ENCODE assay signal across 2 cellular contexts in the genomic region with DNA sequence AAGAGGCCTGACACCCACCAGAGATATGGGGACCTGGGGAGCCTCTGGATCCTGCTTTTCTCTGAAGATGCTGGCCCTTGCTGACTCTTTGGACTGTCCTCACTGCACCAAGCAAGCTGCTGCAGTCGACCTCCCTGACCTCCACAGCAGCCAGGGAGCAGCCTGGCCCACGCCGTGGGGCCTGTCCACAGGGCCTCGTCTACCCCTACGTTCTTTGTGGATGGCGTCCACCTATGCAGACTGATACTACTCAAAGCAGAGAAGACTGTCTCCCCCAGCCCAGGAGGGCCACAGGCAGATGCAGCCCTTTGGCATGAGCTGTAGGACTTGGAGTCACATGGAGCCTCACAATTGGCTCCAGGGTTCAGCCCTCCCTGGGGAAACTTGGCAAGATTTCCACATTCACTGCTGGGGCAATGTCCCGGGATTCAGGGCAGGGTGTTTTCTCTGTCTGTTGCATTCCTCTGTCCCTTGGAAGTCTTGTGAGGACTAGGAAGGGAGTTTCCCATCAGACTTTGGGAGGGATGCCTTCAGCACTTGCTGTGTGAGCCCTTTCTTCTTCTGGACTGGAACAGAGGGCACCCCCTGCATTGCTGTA.
TF ChIP-seq lines count a peak whose summit lies in the region.

No MANE protein-coding gene starts in this region.

TF ChIP-seq in liver, 16 proteins besides CTCF, POLR2A, EP300 and RAD21:
- TF ChIP-seq SP1 (IDR thresholded peaks at IDR 0.05), result peak; percentile 33
- TF ChIP-seq FOXA1 (IDR thresholded peaks at IDR 0.05), result no peak
- TF ChIP-seq, protein P1, sequence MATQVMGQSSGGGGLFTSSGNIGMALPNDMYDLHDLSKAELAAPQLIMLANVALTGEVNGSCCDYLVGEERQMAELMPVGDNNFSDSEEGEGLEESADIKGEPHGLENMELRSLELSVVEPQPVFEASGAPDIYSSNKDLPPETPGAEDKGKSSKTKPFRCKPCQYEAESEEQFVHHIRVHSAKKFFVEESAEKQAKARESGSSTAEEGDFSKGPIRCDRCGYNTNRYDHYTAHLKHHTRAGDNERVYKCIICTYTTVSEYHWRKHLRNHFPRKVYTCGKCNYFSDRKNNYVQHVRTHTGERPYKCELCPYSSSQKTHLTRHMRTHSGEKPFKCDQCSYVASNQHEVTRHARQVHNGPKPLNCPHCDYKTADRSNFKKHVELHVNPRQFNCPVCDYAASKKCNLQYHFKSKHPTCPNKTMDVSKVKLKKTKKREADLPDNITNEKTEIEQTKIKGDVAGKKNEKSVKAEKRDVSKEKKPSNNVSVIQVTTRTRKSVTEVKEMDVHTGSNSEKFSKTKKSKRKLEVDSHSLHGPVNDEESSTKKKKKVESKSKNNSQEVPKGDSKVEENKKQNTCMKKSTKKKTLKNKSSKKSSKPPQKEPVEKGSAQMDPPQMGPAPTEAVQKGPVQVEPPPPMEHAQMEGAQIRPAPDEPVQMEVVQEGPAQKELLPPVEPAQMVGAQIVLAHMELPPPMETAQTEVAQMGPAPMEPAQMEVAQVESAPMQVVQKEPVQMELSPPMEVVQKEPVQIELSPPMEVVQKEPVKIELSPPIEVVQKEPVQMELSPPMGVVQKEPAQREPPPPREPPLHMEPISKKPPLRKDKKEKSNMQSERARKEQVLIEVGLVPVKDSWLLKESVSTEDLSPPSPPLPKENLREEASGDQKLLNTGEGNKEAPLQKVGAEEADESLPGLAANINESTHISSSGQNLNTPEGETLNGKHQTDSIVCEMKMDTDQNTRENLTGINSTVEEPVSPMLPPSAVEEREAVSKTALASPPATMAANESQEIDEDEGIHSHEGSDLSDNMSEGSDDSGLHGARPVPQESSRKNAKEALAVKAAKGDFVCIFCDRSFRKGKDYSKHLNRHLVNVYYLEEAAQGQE (IDR thresholded peaks at IDR 0.05), result no peak
- no peak for TF ChIP-seq JUND (IDR thresholded peaks at IDR 0.05)
- TF ChIP-seq NR2F2 (IDR thresholded peaks at IDR 0.05), result peak; percentile 20
- TF ChIP-seq, protein P2, sequence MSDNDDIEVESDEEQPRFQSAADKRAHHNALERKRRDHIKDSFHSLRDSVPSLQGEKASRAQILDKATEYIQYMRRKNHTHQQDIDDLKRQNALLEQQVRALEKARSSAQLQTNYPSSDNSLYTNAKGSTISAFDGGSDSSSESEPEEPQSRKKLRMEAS (IDR thresholded peaks at IDR 0.05), result peak; percentile 38
- peak; percentile 55 to 64 for TF ChIP-seq HNF4A (conservative IDR thresholded peaks at IDR 0.05)
- no peak for TF ChIP-seq TAF1 (conservative IDR thresholded peaks at IDR 0.05)
- TF ChIP-seq RXRA (IDR thresholded peaks at IDR 0.05), result peak; percentile 68 to 80
- TF ChIP-seq YY1 (IDR thresholded peaks at IDR 0.05), result no peak
- TF ChIP-seq EGR1 (IDR thresholded peaks at IDR 0.05; ENCODE audit: low read depth in 2 of 2), result no peak
- no peak for TF ChIP-seq FOXA2 (IDR thresholded peaks at IDR 0.05)
- no peak for TF ChIP-seq ZBTB33 (IDR thresholded peaks at IDR 0.05)
- no peak for TF ChIP-seq ATF3 (IDR thresholded peaks at IDR 0.05)
- no peak for TF ChIP-seq GABPA (IDR thresholded peaks at IDR 0.05 in 1 of 2, conservative IDR thresholded peaks at IDR 0.05 in 1 of 2)
- TF ChIP-seq HNF4G (IDR thresholded peaks at IDR 0.05), result no peak

TF ChIP-seq in HepG2, 621 proteins besides CTCF, POLR2A, EP300 and RAD21:
- no peak for TF ChIP-seq NFE2 (CRISPR knock-in tag; IDR thresholded peaks at IDR 0.05)
- TF ChIP-seq FIP1L1 (IDR thresholded peaks at IDR 0.05; ENCODE audit: borderline replicate concordance, insufficient read depth, low read depth, low read length), result no peak
- no peak for TF ChIP-seq REPIN1 (CRISPR knock-in tag; IDR thresholded peaks at IDR 0.05; ENCODE audit: borderline replicate concordance, low read depth)
- no peak for TF ChIP-seq ZFP36L2 (CRISPR knock-in tag; IDR thresholded peaks at IDR 0.05)
- TF ChIP-seq ELF1 (CRISPR knock-in tag; IDR thresholded peaks at IDR 0.05), result no peak
- TF ChIP-seq MAFF (IDR thresholded peaks at IDR 0.05; ENCODE audit: low read depth, low read length), result no peak
- TF ChIP-seq PRDM10 (CRISPR knock-in tag; IDR thresholded peaks at IDR 0.05; ENCODE audit: low read depth), result no peak
- no peak for TF ChIP-seq HNRNPL (IDR thresholded peaks at IDR 0.05; ENCODE audit: low read depth, low read length)
- TF ChIP-seq ZBTB49 (CRISPR knock-in tag; IDR thresholded peaks at IDR 0.05; ENCODE audit: borderline replicate concordance), result no peak
- no peak for TF ChIP-seq KDM6A (CRISPR knock-in tag; IDR thresholded peaks at IDR 0.05; ENCODE audit: low read depth)
